Comparison of ENCODE assay signal across 9 cellular contexts in genomic region chr1:40162791-40163441, GRCh38. TPM values are rescaled to one million over a fixed set of nuclear protein-coding genes. Genes with fewer than 3 reads are reported as not detected.
DNase-seq lines count a peak whose midpoint lies in the region; ATAC-seq, FAIRE-seq and TF ChIP-seq lines count a peak whose summit lies in the region.
"Had no signal": no experiment of that assay in that cellular context is flagged by ENCODE, and none has a peak within 500 bp of the region (broad histone marks: within the 10 kb centered on the region; RNA-seq: fewer than 3 reads in every experiment).

No MANE protein-coding gene starts in this region.

- CTCF ChIA-PET in A549 (lab: Yijun Ruan, JAX): interaction anchor here (0.8 to 3.2 kb wide), 3 partner anchors 10 to 175 kb away, joined by 3 to 13 read pairs (median 3); no protein-coding TSS in a partner anchor

- H3K27ac ChIP-seq in A549 (no peak overlapping the region), ascending aorta (no peak overlapping the region), lower lobe of right lung (no peak overlapping the region)

- POLR2A ChIA-PET in A549 (lab: Yijun Ruan, JAX): no interaction called here

- no peaks in the 10 kb centered on the region for H3K27me3 ChIP-seq in ascending aorta
- no peaks in the 10 kb centered on the region for H3K27me3 ChIP-seq in lower lobe of right lung (ENCODE audit: low read depth)

- peak overlapping the region; percentile 63 for H3K4me3 ChIP-seq in A549
- H3K4me3 ChIP-seq in ascending aorta: peak overlapping the region; percentile 84 to 94
- peak overlapping the region; percentile 85 for H3K4me3 ChIP-seq in lower lobe of right lung

- ATAC-seq in A549 (no peak), lower lobe of right lung (no peak), GM21360 (IDR thresholded peaks at IDR 0.05; ENCODE audit: unreplicated experiment) (no peak), HG02759 (IDR thresholded peaks at IDR 0.05; ENCODE audit: unreplicated experiment) (no peak)

- TF ChIP-seq POLR2A in A549 (IDR thresholded peaks at IDR 0.05; ENCODE audit: low read length) (no peak), GM12892 (IDR thresholded peaks at IDR 0.05; ENCODE audit: low read depth, low read length) (no peak)

- H3K4me2 ChIP-seq in A549: peak overlapping the region; percentile 99

- TF ChIP-seq CTCF in A549 (IDR thresholded peaks at IDR 0.05) (no peak), ascending aorta (IDR thresholded peaks at IDR 0.05) (no peak), lower lobe of right lung (IDR thresholded peaks at IDR 0.05) (no peak)

- DNase-seq in A549 (ENCODE audit: low read depth in 1 of 2, low spot score in 1 of 2) (no peak), GM12892 (ENCODE audit: insufficient read length) (no peak), ascending aorta (ENCODE audit: low spot score in 2 of 2) (no peak), lower lobe of right lung (no peak), NOMO-1 treated with dmso at 0.1 percent for 144 hours (lab: John Stamatoyannopoulos, UW; ENCODE audit: unreplicated experiment) (no peak)
- DNase-seq in activated T-cell treated with anti-CD3 and anti-CD28 coated beads, Interleukin-2, amount 50 U/mL, for 48 hours: no peak
- DNase-seq: substantia nigra had no signal

- H3K9me3 ChIP-seq in A549 (no peaks in the 10 kb centered on the region), ascending aorta (no peaks in the 10 kb centered on the region), lower lobe of right lung (no peaks in the 10 kb centered on the region)

- 33% methylated on average over 3 of the region's 3 CpGs for WGBS in A549 (ENCODE audit: missing lambda C conversion rate)

- no peak for TF ChIP-seq EP300 in A549 (IDR thresholded peaks at IDR 0.05)

- TF ChIP-seq RAD21 in A549 (conservative IDR thresholded peaks at IDR 0.05 in 1 of 2, IDR thresholded peaks at IDR 0.05 in 1 of 2): no peak

- H3K36me3 ChIP-seq in ascending aorta: no peaks in the 10 kb centered on the region
- no peaks in the 10 kb centered on the region for H3K36me3 ChIP-seq in lower lobe of right lung

- intact Hi-C loops in ascending aorta (cut with DNase I): loop anchor here (5.0 to 10.0 kb wide), 2 partner anchors 209 to 1202 kb away; partner anchors contain the start of genes FOXO6 and SMAP2
- intact Hi-C loops in lower lobe of right lung (cut with DNase I): no loop called here

- H3K4me1 ChIP-seq in A549 (peaks cover 11% of the 10 kb centered on the region; the same call in 2 of the 3 replicates), ascending aorta (peaks cover 7 to 8% of the 10 kb centered on the region in 2 donors), lower lobe of right lung (peaks cover 39% of the 10 kb centered on the region)

- FAIRE-seq in A549 (lab: Jason Lieb, UNC) (no peak), GM12892 (lab: Jason Lieb, UNC) (peak; percentile 63)

TF ChIP-seq in A549, 52 proteins besides CTCF, POLR2A, EP300 and RAD21:
- TF ChIP-seq, protein P1, sequence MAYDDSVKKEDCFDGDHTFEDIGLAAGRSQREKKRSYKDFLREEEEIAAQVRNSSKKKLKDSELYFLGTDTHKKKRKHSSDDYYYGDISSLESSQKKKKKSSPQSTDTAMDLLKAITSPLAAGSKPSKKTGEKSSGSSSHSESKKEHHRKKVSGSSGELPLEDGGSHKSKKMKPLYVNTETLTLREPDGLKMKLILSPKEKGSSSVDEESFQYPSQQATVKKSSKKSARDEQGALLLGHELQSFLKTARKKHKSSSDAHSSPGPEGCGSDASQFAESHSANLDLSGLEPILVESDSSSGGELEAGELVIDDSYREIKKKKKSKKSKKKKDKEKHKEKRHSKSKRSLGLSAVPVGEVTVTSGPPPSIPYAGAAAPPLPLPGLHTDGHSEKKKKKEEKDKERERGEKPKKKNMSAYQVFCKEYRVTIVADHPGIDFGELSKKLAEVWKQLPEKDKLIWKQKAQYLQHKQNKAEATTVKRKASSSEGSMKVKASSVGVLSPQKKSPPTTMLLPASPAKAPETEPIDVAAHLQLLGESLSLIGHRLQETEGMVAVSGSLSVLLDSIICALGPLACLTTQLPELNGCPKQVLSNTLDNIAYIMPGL (CRISPR knock-in tag; IDR thresholded peaks at IDR 0.05; ENCODE audit: borderline replicate concordance): no peak
- TF ChIP-seq GATA3 (IDR thresholded peaks at IDR 0.05; ENCODE audit: borderline replicate concordance) (no peak), ZSCAN20 (CRISPR knock-in tag; IDR thresholded peaks at IDR 0.05) (no peak), KDM5A (IDR thresholded peaks at IDR 0.05) (no peak), NR3C1 (IDR thresholded peaks at IDR 0.05) (no peak), ZC3H11A (IDR thresholded peaks at IDR 0.05) (no peak), TP53 (CRISPR knock-in tag; IDR thresholded peaks at IDR 0.05) (no peak), RFX5 (IDR thresholded peaks at IDR 0.05) (no peak), USF2 (IDR thresholded peaks at IDR 0.05) (no peak), CEBPB (IDR thresholded peaks at IDR 0.05) (no peak), NPAS2 (CRISPR knock-in tag; IDR thresholded peaks at IDR 0.05; ENCODE audit: borderline replicate concordance) (no peak), JUNB (IDR thresholded peaks at IDR 0.05) (no peak), HDAC2 (IDR thresholded peaks at IDR 0.05) (no peak), CBX2 (IDR thresholded peaks at IDR 0.05; ENCODE audit: borderline replicate concordance, low read depth) (no peak)
- TF ChIP-seq, protein P2, sequence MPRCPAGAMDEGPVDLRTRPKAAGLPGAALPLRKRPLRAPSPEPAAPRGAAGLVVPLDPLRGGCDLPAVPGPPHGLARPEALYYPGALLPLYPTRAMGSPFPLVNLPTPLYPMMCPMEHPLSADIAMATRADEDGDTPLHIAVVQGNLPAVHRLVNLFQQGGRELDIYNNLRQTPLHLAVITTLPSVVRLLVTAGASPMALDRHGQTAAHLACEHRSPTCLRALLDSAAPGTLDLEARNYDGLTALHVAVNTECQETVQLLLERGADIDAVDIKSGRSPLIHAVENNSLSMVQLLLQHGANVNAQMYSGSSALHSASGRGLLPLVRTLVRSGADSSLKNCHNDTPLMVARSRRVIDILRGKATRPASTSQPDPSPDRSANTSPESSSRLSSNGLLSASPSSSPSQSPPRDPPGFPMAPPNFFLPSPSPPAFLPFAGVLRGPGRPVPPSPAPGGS (IDR thresholded peaks at IDR 0.05): no peak

RNA-seq across cellular contexts. Expression of gene RLF, which starts 1.7 kb away (rescaled TPM):
- polyA plus RNA-seq in A549 (2011; rRNA removed) (7.9 and 8.3 TPM in 2 replicates), A549 (2017; fragmentation: RNase III; extraction: RNeasy Plus Mini Kit Qiagen cat#74134 plus additional on column Dnase treatment) (4.5 to 4.8 TPM (median 4.7 TPM) in 3 replicates)
- polyA plus RNA-seq in A549 (2012; cell fraction: cytosol; rRNA removed): 1.2 and 1.3 TPM in 2 replicates
- 1.3 and 1.6 TPM in 2 replicates for polyA plus RNA-seq in A549 (2012; cell fraction: nucleus; rRNA removed)
- polyA minus RNA-seq in A549 (2011; rRNA and poly(A)+ RNA removed): 6.2 TPM in 2 replicates
- polyA plus RNA-seq in GM12892 (2012; ENCODE audit: missing spikeins): 17.2 TPM
- total RNA-seq in ascending aorta (7.1 TPM), lower lobe of right lung (13.4 TPM)
